ENCODE assay signal across 16 cellular contexts in the genomic region with DNA sequence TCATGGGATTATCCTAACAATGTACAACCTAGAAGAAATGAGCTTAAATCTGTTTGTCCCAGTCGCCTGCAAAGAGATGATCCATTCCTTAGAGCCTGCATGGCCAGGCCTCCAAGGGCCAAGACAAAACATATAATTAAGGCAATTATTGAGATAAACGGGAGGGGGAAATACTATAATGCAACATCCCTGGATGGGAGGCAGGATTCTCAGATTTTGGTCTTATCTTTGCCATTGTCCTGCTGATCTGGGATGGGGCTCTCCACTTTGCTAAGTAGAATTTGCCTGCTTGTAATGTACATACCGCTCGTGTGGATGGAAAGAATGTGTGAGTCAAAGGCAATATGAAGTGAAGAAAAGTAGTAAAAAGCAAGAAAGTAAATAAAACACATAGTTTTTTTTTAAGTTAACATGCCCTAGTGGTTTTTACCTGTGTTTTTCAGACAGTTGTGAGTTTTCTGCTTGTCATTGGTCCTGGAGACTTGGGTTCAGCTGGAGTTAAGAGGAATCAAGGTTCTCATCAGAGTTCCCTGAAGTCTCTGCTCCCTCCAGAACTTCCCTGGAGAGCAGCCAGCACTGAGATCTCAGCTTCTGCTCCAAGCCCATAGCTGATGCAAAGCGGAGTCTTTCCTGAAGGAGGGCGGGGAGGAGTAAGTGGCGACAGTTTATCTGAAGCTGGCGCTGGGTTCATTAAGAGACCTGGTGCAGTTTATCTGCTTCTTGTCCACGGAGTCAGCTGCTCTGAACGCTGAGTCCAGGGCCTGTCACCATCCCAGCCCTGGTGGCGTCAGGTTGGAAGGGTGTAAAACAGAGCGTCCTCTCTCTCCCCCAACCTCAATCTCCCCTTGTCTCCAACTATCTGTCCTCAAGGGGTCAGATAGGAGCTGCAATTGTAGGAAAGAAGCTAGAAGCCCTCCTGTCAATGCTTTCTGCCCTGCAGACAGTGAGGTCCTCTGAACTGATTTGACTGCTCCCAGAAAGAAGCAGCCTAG. TPM values are rescaled to one million over a fixed set of nuclear protein-coding genes. Genes with fewer than 3 reads are reported as not detected.
DNase-seq lines count a peak whose midpoint lies in the region; ATAC-seq, FAIRE-seq and TF ChIP-seq lines count a peak whose summit lies in the region.
"Had no signal": no experiment of that assay in that cellular context is flagged by ENCODE, and none has a peak within 500 bp of the region (broad histone marks: within the 10 kb centered on the region; RNA-seq: fewer than 3 reads in every experiment).

No MANE protein-coding gene starts in this region.

- H3K36me3 ChIP-seq in esophagus muscularis mucosa, result no peaks in the 10 kb centered on the region

- no peak overlapping the region for H3K4me3 Mint-ChIP-seq in nephron

- peaks cover 0 to 30% (median 14%) of the 10 kb centered on the region in 4 donors for H3K4me1 ChIP-seq in esophagus muscularis mucosa

- no peaks in the 10 kb centered on the region for H3K9me3 Mint-ChIP-seq in nephron

- H3K36me3 Mint-ChIP-seq in nephron (ENCODE audit: low read depth), result no peaks in the 10 kb centered on the region

- TF ChIP-seq CTCF in GM10248 (IDR thresholded peaks at IDR 0.05; ENCODE audit: control extremely low read depth, extremely low read depth, low read depth, missing control alignments), result peak; percentile 22
- TF ChIP-seq CTCF in esophagus muscularis mucosa (IDR thresholded peaks at IDR 0.05), result peak; percentile 15 to 29 (median 29)
- peak; percentile 8 to 25 (median 16) for TF ChIP-seq CTCF in nephron (IDR thresholded peaks at IDR 0.05; ENCODE audit: unreplicated experiment in 3 of 3)

- no peak for FAIRE-seq in H54 (lab: Jason Lieb, UNC)
- FAIRE-seq: islet of Langerhans had no signal

- H3K27me3 ChIP-seq in esophagus muscularis mucosa, result no peaks in the 10 kb centered on the region

- no peaks in the 10 kb centered on the region for H3K9me3 ChIP-seq in esophagus muscularis mucosa

- TF ChIP-seq POLR2A in esophagus muscularis mucosa (IDR thresholded peaks at IDR 0.05; ENCODE audit: low read depth) (no peak), H54 (IDR thresholded peaks at IDR 0.05; ENCODE audit: low read depth, low read length) (no peak)

- H3K27me3 Mint-ChIP-seq in nephron (ENCODE audit: low read depth), result peaks cover 30% of the 10 kb centered on the region

- intact Hi-C loops in esophagus muscularis mucosa (cut with DNase I), result no loop called here

- CTCF ChIA-PET in GM10248 (lab: Yijun Ruan, JAX), result interaction anchor here (1.0 to 3.0 kb wide), 7 partner anchors 8 to 165 kb away, joined by 3 to 11 read pairs (median 4); no protein-coding TSS in a partner anchor

- H3K4me3 ChIP-seq in esophagus muscularis mucosa, result no peak overlapping the region

- TF ChIP-seq EP300 in esophagus muscularis mucosa (IDR thresholded peaks at IDR 0.05), result no peak

- no peak for DNase-seq in GM10248 (ENCODE audit: extremely low spot score)
- peak; percentile 51 for DNase-seq in NCI-H2227 (lab: John Stamatoyannopoulos, UW; ENCODE audit: unreplicated experiment)
- no peak for DNase-seq in esophagus muscularis mucosa (ENCODE audit: extremely low spot score)
- DNase-seq in putamen (ENCODE audit: low spot score), result no peak
- DNase-seq in H54 (ENCODE audit: insufficient read length, low spot score), result no peak
- DNase-seq in activated CD8-positive, alpha-beta memory T cell treated with anti-CD3 and anti-CD28 coated beads, Interleukin-2, amount 50 U/mL, for 4 hours, result no peak
- DNase-seq: activated CD4-positive, alpha-beta T cell treated with anti-CD3 and anti-CD28 coated beads, Interleukin-2, amount 50 U/mL, for 48 hours; activated gamma-delta T cell treated with Interleukin-2 at 50 U/mL for 16 hours; NCI-H1436 treated with DMSO at 0.1 percent for 48 hours; stimulated activated CD4-positive, alpha-beta T cell treated with anti-CD3 and anti-CD28 coated beads, Interleukin-2, amount 100 ng/mL, for 24 hours; stimulated activated naive CD4-positive, alpha-beta T cell had no signal

- POLR2A ChIA-PET in GM10248 (lab: Yijun Ruan, JAX), result interaction anchor here (0.5 kb wide), 1 partner anchor 1790 kb away, joined by 3 read pairs; no protein-coding TSS in a partner anchor

- peaks cover 55% of the 10 kb centered on the region for H3K4me1 Mint-ChIP-seq in nephron

- H3K27ac ChIP-seq in esophagus muscularis mucosa (replicated peaks in 1 of 4), result peak overlapping the region in 2 of 4 donors; percentile 47 to 57
- H3K27ac ChIP-seq: C4-2B had no signal

- 65% methylated on average over 8 of the region's 12 CpGs for WGBS in esophagus muscularis mucosa

- no peak for ATAC-seq in GM19328 (IDR thresholded peaks at IDR 0.05; ENCODE audit: unreplicated experiment)

- peak overlapping the region; percentile 9 to 23 (median 10) for H3K27ac Mint-ChIP-seq in nephron

RNA-seq across cellular contexts. Expression of a gene that starts 30.1 kb away (rescaled TPM):
- not detected for total RNA-seq in esophagus muscularis mucosa
- total RNA-seq: chondrocyte had no signal

RNA-seq across cellular contexts. Expression of a gene that starts 44.2 kb away (rescaled TPM):
- 10 to 100 TPM; 36.3 to 86.4 (median 63.4) TPM for total RNA-seq in esophagus muscularis mucosa
